ENCODE assay signal across 1 cellular context in the genomic region with DNA sequence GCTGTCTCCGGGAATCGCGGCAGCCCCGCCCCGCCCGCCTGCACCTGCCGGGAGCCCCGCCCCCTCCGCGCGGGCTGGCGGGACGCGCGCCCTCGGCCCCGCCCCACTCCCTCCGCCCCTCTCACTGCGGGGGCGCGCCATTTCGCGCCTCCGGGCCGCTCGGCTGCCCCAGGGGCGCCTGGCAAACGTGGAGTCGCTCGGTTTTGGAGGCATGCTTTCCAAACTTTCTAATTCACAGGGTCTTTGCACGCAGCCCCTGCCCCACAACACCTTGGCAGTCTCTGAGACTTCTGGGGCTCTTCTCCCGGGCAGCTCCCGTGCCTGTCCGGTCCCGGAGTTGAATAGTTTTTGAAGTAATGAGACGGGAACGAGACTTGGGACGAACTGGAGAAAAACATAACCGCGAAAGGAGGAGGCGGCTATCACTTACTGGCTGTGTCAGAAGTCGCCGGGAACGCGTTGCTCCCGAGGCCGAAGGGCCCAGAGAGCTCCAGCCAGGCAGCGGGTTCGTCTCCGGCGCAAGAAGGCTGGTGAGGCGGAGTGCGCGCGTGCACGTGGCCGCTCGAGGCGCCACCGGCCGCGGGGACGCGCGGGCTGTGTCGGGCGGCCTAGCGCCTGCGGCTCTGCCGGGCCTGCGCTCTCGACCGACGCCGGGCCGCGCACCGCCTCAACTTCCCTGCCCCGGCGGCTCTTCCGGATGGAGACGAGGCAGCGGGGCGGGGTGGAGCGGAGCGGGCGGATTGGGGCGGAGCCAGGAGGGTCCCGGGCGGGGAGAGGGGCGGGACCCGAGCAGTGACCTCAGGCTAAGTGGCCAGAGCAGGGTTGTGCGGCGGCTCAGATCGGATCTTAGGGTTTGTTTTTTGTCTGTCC.
A peak's percentile ranks its signal among the peaks of the same experiment; 100 is the strongest.
TF ChIP-seq lines count a peak whose summit lies in the region.

A gene (minus strand): TSS at position 699 of the 870 bp plus-strand sequence. CDS start 3,436 bp downstream, outside the sequence.

TF ChIP-seq in HepG2, 621 proteins besides CTCF, POLR2A, EP300 and RAD21 (continued from another document and continues in another):
- TF ChIP-seq, protein P1, sequence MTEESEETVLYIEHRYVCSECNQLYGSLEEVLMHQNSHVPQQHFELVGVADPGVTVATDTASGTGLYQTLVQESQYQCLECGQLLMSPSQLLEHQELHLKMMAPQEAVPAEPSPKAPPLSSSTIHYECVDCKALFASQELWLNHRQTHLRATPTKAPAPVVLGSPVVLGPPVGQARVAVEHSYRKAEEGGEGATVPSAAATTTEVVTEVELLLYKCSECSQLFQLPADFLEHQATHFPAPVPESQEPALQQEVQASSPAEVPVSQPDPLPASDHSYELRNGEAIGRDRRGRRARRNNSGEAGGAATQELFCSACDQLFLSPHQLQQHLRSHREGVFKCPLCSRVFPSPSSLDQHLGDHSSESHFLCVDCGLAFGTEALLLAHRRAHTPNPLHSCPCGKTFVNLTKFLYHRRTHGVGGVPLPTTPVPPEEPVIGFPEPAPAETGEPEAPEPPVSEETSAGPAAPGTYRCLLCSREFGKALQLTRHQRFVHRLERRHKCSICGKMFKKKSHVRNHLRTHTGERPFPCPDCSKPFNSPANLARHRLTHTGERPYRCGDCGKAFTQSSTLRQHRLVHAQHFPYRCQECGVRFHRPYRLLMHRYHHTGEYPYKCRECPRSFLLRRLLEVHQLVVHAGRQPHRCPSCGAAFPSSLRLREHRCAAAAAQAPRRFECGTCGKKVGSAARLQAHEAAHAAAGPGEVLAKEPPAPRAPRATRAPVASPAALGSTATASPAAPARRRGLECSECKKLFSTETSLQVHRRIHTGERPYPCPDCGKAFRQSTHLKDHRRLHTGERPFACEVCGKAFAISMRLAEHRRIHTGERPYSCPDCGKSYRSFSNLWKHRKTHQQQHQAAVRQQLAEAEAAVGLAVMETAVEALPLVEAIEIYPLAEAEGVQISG (CRISPR knock-in tag; IDR thresholded peaks at IDR 0.05): peak; percentile 85
- TF ChIP-seq ZNF562 (CRISPR knock-in tag; IDR thresholded peaks at IDR 0.05; ENCODE audit: borderline replicate concordance): no peak; the same call in 1 of the 2 replicates
- TF ChIP-seq, protein P2, sequence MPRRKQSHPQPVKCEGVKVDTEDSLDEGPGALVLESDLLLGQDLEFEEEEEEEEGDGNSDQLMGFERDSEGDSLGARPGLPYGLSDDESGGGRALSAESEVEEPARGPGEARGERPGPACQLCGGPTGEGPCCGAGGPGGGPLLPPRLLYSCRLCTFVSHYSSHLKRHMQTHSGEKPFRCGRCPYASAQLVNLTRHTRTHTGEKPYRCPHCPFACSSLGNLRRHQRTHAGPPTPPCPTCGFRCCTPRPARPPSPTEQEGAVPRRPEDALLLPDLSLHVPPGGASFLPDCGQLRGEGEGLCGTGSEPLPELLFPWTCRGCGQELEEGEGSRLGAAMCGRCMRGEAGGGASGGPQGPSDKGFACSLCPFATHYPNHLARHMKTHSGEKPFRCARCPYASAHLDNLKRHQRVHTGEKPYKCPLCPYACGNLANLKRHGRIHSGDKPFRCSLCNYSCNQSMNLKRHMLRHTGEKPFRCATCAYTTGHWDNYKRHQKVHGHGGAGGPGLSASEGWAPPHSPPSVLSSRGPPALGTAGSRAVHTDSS (CRISPR knock-in tag; conservative IDR thresholded peaks at IDR 0.05): no peak
- TF ChIP-seq, protein P3, sequence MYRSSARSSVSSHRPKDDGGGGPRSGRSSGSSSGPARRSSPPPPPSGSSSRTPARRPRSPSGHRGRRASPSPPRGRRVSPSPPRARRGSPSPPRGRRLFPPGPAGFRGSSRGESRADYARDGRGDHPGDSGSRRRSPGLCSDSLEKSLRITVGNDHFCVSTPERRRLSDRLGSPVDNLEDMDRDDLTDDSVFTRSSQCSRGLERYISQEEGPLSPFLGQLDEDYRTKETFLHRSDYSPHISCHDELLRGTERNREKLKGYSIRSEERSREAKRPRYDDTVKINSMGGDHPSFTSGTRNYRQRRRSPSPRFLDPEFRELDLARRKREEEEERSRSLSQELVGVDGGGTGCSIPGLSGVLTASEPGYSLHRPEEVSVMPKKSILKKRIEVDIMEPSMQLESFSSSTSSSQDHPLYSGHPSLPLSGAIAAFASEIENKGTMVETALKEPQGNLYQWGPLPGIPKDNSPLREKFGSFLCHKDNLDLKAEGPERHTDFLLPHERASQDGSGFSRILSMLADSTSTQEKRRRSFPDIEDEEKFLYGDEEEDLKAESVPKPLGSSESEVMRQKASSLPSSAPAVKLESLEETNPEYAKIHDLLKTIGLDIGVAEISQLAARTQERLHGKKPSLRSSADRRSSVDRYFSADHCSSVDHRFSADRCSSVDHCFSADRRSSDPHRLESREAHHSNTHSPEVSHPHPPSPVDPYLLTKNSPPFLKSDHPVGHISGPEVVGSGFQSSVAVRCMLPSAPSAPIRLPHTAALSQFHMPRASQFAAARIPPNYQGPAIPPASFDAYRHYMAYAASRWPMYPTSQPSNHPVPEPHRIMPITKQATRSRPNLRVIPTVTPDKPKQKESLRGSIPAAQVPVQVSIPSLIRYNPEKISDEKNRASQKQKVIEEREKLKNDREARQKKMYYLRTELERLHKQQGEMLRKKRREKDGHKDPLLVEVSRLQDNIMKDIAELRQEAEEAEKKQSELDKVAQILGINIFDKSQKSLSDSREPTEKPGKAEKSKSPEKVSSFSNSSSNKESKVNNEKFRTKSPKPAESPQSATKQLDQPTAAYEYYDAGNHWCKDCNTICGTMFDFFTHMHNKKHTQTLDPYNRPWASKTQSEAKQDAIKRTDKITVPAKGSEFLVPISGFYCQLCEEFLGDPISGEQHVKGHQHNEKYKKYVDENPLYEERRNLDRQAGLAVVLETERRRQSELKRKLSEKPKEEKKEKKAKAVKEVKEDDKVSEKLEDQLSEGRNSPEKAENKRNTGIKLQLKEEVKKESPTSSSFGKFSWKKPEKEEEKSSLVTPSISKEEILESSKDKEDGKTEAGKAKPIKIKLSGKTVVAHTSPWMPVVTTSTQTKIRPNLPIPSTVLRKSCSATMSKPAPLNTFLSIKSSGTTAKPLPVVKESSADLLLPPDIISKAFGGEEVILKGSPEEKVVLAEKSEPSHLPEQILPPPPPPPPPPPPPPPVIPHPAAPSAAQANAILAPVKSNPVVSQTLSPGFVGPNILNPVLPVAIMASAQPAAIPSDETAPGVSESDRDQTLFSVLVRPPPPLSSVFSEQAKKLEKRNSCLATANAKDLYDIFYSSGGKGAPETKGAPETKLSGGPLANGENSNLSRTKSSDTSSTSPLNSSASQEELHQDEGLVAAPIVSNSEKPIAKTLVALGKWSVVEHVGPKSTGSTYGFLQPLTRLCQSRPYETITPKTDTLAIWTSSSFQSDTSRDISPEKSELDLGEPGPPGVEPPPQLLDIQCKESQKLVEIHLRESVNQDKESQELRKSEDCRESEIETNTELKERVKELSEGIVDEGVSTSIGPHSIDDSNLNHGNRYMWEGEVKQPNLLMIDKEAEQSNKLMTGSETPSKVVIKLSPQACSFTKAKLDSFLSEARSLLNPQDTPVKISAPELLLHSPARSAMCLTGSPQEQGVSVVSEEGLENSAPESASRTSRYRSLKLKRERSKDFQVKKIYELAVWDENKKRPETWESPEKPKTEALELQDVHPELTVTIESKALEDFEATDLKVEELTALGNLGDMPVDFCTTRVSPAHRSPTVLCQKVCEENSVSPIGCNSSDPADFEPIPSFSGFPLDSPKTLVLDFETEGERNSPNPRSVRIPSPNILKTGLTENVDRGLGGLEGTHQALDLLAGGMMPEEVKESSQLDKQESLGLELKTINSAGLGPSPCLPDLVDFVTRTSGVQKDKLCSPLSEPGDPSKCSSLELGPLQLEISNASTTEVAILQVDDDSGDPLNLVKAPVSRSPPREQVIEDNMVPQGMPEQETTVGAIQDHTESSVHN (CRISPR knock-in tag; IDR thresholded peaks at IDR 0.05): no peak
- TF ChIP-seq, protein P4, sequence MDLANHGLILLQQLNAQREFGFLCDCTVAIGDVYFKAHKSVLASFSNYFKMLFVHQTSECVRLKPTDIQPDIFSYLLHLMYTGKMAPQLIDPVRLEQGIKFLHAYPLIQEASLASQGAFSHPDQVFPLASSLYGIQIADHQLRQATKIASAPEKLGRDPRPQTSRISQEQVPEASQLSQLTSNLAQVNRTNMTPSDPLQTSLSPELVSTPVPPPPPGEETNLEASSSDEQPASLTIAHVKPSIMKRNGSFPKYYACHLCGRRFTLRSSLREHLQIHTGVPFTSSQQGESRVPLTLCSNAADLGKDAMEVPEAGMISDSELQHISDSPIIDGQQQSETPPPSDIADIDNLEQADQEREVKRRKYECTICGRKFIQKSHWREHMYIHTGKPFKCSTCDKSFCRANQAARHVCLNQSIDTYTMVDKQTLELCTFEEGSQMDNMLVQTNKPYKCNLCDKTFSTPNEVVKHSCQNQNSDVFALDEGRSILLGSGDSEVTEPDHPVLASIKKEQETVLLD (CRISPR knock-in tag; IDR thresholded peaks at IDR 0.05; ENCODE audit: low read depth): peak; percentile 77
- no peak for TF ChIP-seq ZFP41 (CRISPR knock-in tag; IDR thresholded peaks at IDR 0.05; ENCODE audit: borderline replicate concordance)
- no peak for TF ChIP-seq ZNF598 (CRISPR knock-in tag; IDR thresholded peaks at IDR 0.05; ENCODE audit: borderline replicate concordance)
- no peak for TF ChIP-seq HOXA9 (CRISPR knock-in tag; IDR thresholded peaks at IDR 0.05; ENCODE audit: borderline replicate concordance)
- TF ChIP-seq CHD4 (IDR thresholded peaks at IDR 0.05; ENCODE audit: borderline replicate concordance, low read length): no peak
- TF ChIP-seq ZNF780A (CRISPR knock-in tag; IDR thresholded peaks at IDR 0.05): no peak
- TF ChIP-seq ZKSCAN1 (IDR thresholded peaks at IDR 0.05; ENCODE audit: low read length): no peak
- TF ChIP-seq, protein P5, sequence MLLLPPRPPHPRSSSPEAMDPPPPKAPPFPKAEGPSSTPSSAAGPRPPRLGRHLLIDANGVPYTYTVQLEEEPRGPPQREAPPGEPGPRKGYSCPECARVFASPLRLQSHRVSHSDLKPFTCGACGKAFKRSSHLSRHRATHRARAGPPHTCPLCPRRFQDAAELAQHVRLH (CRISPR knock-in tag; IDR thresholded peaks at IDR 0.05; ENCODE audit: borderline replicate concordance, low read depth): peak; percentile 54; the same call in 1 of the 2 replicates
- TF ChIP-seq NR2F2 (IDR thresholded peaks at IDR 0.05; ENCODE audit: borderline replicate concordance, low read depth): peak; percentile 17; the same call in 1 of the 2 replicates
- TF ChIP-seq POLR2AphosphoS2 (IDR thresholded peaks at IDR 0.05; ENCODE audit: low read depth, low read length): no peak
- 0 out of 2 replicates have a peak, but pooled peaks have one; percentile 43 for TF ChIP-seq ARNTL (CRISPR knock-in tag; IDR thresholded peaks at IDR 0.05)
- TF ChIP-seq, protein P6, sequence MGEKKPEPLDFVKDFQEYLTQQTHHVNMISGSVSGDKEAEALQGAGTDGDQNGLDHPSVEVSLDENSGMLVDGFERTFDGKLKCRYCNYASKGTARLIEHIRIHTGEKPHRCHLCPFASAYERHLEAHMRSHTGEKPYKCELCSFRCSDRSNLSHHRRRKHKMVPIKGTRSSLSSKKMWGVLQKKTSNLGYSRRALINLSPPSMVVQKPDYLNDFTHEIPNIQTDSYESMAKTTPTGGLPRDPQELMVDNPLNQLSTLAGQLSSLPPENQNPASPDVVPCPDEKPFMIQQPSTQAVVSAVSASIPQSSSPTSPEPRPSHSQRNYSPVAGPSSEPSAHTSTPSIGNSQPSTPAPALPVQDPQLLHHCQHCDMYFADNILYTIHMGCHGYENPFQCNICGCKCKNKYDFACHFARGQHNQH (CRISPR knock-in tag; IDR thresholded peaks at IDR 0.05): peak; percentile 79
- TF ChIP-seq SRF (IDR thresholded peaks at IDR 0.05; ENCODE audit: low read depth, low read length): no peak
- TF ChIP-seq TGIF2 (CRISPR knock-in tag; IDR thresholded peaks at IDR 0.05): peak; percentile 53; the same call in 1 of the 2 replicates
- TF ChIP-seq, protein P7, sequence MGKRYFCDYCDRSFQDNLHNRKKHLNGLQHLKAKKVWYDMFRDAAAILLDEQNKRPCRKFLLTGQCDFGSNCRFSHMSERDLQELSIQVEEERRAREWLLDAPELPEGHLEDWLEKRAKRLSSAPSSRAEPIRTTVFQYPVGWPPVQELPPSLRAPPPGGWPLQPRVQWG (CRISPR knock-in tag; IDR thresholded peaks at IDR 0.05; ENCODE audit: borderline replicate concordance, low read depth): no peak
- no peak for TF ChIP-seq TBL1XR1 (IDR thresholded peaks at IDR 0.05; ENCODE audit: borderline replicate concordance, low read length, partially characterized antibody)
- TF ChIP-seq, protein P8, sequence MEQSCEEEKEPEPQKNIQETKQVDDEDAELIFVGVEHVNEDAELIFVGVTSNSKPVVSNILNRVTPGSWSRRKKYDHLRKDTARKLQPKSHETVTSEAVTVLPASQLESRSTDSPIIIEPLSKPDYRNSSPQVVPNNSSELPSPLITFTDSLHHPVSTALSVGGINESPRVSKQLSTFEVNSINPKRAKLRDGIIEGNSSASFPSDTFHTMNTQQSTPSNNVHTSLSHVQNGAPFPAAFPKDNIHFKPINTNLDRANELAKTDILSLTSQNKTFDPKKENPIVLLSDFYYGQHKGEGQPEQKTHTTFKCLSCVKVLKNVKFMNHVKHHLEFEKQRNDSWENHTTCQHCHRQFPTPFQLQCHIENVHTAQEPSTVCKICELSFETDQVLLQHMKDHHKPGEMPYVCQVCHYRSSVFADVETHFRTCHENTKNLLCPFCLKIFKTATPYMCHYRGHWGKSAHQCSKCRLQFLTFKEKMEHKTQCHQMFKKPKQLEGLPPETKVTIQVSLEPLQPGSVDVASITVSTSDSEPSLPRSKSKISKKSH (CRISPR knock-in tag; IDR thresholded peaks at IDR 0.05; ENCODE audit: borderline replicate concordance): peak; percentile 92
- TF ChIP-seq, protein P9, sequence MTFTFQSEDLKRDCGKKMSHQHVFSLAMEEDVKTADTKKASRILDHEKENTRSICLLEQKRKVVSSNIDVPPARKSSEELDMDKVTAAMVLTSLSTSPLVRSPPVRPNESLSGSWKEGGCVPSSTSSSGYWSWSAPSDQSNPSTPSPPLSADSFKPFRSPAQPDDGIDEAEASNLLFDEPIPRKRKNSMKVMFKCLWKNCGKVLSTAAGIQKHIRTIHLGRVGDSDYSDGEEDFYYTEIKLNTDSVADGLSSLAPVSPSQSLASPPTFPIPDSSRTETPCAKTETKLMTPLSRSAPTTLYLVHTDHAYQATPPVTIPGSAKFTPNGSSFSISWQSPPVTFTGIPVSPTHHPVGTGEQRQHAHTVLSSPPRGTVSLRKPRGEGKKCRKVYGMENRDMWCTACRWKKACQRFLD (CRISPR knock-in tag; IDR thresholded peaks at IDR 0.05; ENCODE audit: borderline replicate concordance): peak; percentile 89; the same call in 1 of the 2 replicates
- TF ChIP-seq JUN (CRISPR knock-in tag; IDR thresholded peaks at IDR 0.05): 0 out of 2 replicates have a peak, but pooled peaks have one; percentile 7
- no peak for TF ChIP-seq ATRX (CRISPR knock-in tag; IDR thresholded peaks at IDR 0.05; ENCODE audit: borderline replicate concordance)
- no peak for TF ChIP-seq MAFK (conservative IDR thresholded peaks at IDR 0.05 in 1 of 2, IDR thresholded peaks at IDR 0.05 in 1 of 2; ENCODE audit: low read length in 2 of 2)
- TF ChIP-seq, protein P10, sequence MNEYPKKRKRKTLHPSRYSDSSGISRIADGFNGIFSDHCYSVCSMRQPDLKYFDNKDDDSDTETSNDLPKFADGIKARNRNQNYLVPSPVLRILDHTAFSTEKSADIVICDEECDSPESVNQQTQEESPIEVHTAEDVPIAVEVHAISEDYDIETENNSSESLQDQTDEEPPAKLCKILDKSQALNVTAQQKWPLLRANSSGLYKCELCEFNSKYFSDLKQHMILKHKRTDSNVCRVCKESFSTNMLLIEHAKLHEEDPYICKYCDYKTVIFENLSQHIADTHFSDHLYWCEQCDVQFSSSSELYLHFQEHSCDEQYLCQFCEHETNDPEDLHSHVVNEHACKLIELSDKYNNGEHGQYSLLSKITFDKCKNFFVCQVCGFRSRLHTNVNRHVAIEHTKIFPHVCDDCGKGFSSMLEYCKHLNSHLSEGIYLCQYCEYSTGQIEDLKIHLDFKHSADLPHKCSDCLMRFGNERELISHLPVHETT (CRISPR knock-in tag; conservative IDR thresholded peaks at IDR 0.05): no peak; the same call in none of the 2 replicates
- TF ChIP-seq ZNF572 (CRISPR knock-in tag; IDR thresholded peaks at IDR 0.05): 0 out of 2 replicates have a peak, but pooled peaks have one; percentile 65
- TF ChIP-seq SKI (IDR thresholded peaks at IDR 0.05; ENCODE audit: partially characterized antibody): no peak
- TF ChIP-seq ZNF850 (CRISPR knock-in tag; conservative IDR thresholded peaks at IDR 0.05): no peak
- 0 out of 2 replicates have a peak, but pooled peaks have one; percentile 10 for TF ChIP-seq GATA4 (IDR thresholded peaks at IDR 0.05; ENCODE audit: borderline replicate concordance, low read depth)
